In the genomic region with DNA sequence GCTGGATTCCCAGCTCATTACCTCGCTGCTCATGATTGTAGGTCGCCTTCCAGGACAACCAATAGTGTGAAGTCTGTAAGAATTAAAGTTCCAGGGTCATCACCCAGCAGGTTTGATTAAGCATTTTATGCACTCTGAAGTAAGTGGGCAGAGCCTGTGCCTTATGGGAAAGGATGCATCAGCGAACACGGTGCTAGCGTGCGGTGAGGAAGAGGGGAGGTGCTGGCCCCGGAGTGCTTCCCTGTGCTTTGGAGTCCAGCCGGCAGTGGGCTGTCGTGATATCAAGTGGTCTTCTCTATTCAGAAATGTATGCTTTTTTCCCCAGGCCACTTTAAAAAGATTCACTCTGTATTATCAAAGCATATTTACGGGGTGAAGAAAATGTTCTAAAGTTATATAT, we compare ENCODE assay signal across 17 cellular contexts. TPM values are rescaled to one million over a fixed set of nuclear protein-coding genes. Genes with fewer than 3 reads are reported as not detected.
DNase-seq lines count a peak whose midpoint lies in the region; ATAC-seq, FAIRE-seq and TF ChIP-seq lines count a peak whose summit lies in the region.
"Had no signal": no experiment of that assay in that cellular context is flagged by ENCODE, and none has a peak within 500 bp of the region (broad histone marks: within the 10 kb centered on the region; RNA-seq: fewer than 3 reads in every experiment).

No MANE protein-coding gene starts in this region.

- no TSS peak for BruUV-seq in GM12878 (replicated peaks; lab: Mats Ljungman, UMichigan)

- in situ Hi-C loops in Caki2 (cut with HindIII; ENCODE audit: low pct_unique_long_range_greater_than_20kb, low sequenced_read_pairs) = no loop called here
- in situ Hi-C loops in GM12878 (cut with MboI) = no loop called here

- no peaks in the 10 kb centered on the region for H3K9me3 Mint-ChIP-seq in T-cell
- H3K9me3 Mint-ChIP-seq: CD8-positive, alpha-beta T cell; GM23338 had no signal

- H3K79me2 ChIP-seq in GM12878 (ENCODE audit: control insufficient read depth, insufficient read depth, low read length) = peaks cover 76% of the 10 kb centered on the region

- H2AK5ac ChIP-seq in mesenchymal stem cell (ENCODE audit: low read length, severe bottlenecking) = no peak overlapping the region

- H3K4me2 ChIP-seq in GM12878 (ENCODE audit: control insufficient read depth, insufficient read depth) (no peak overlapping the region), mesenchymal stem cell (ENCODE audit: low read length, poor library complexity, severe bottlenecking) (no peak overlapping the region)
- H3K4me2 ChIP-seq: GM23338 had no signal

- ATAC-seq in GM12878 (no peak), HG02678 (IDR thresholded peaks at IDR 0.05; ENCODE audit: unreplicated experiment) (no peak), T-cell (replicated peaks in 1 of 4) (no peak)
- ATAC-seq: CD8-positive, alpha-beta T cell had no signal

- no peak overlapping the region for H2BK120ac ChIP-seq in mesenchymal stem cell (ENCODE audit: low read depth, low read length)

- H3K4me3 ChIP-seq in GM12878 (no peak overlapping the region), mesenchymal stem cell (ENCODE audit: insufficient read depth in 1 of 2, low read depth in 1 of 2, low read length in 2 of 2) (no peak overlapping the region)
- H3K4me3 ChIP-seq: GM23338 had no signal

- intact Hi-C loops in GM12878 (cut with micrococcal nuclease; ENCODE audit: unreplicated experiment) = no loop called here

- peaks cover 92% of the 10 kb centered on the region for H3K4me1 ChIP-seq in GM12878 (ENCODE audit: control insufficient read depth, insufficient read depth, low read length)
- H3K4me1 ChIP-seq in mesenchymal stem cell (ENCODE audit: control insufficient read depth, insufficient read depth, low read depth, low read length) = peaks cover 19% of the 10 kb centered on the region
- H3K4me1 ChIP-seq: BE2C had no signal

- H3K27ac ChIP-seq in GM12878 (ENCODE audit: control insufficient read depth, insufficient read depth) = peak overlapping the region; percentile 100
- H3K27ac ChIP-seq in mesenchymal stem cell (ENCODE audit: low read length, poor library complexity, severe bottlenecking) = no peak overlapping the region

- H3K4ac ChIP-seq in mesenchymal stem cell (ENCODE audit: low read depth in 1 of 2, low read length in 2 of 2) = no peak overlapping the region

- CTCF ChIA-PET in GM12878 (lab: Yijun Ruan, JAX) (interaction anchor here (0.8 to 7.3 kb wide), 13 partner anchors 9 to 92 kb away, joined by 3 to 94 read pairs (median 5); no protein-coding TSS in a partner anchor), T-cell (lab: Charles Lee) (no interaction called here)

- no peak overlapping the region for H4K91ac ChIP-seq in mesenchymal stem cell (ENCODE audit: low read length)

- H3K9me3 ChIP-seq in GM12878 (replicated peaks; ENCODE audit: control insufficient read depth, insufficient read depth, low read length) = no peaks in the 10 kb centered on the region
- H3K9me3 ChIP-seq in mesenchymal stem cell (ENCODE audit: control insufficient read depth, low read length) = no peaks in the 10 kb centered on the region
- H3K9me3 ChIP-seq: BE2C had no signal

- H3K27me3 Mint-ChIP-seq in T-cell = no peaks in the 10 kb centered on the region

- SMC1A ChIA-PET in GM12878 (lab: Charles Lee; ENCODE audit: uncharacterized antibody, unreplicated experiment) = interaction anchor here (0.9 to 14.6 kb wide), 25 partner anchors 8 to 184 kb away, joined by 3 to 221 read pairs (median 7); a partner anchor contains a TSS

- H3K27me3 ChIP-seq in GM12878 (replicated peaks in 1 of 2; ENCODE audit: control insufficient read depth in 2 of 2, insufficient read depth in 2 of 2, low read length in 1 of 2) = no peaks in the 10 kb centered on the region
- no peaks in the 10 kb centered on the region for H3K27me3 ChIP-seq in mesenchymal stem cell (ENCODE audit: control insufficient read depth in 1 of 2, insufficient read depth in 1 of 2, low read length in 2 of 2)
- H3K27me3 ChIP-seq: BE2C had no signal

- no peak for TF ChIP-seq EP300 in GM12878 (IDR thresholded peaks at IDR 0.05; ENCODE audit: borderline replicate concordance in 1 of 2, control insufficient read depth in 1 of 2, low read depth in 2 of 2, low read length in 2 of 2)

- no peak for TF ChIP-seq RAD21 in GM12878 (IDR thresholded peaks at IDR 0.05; ENCODE audit: insufficient read depth, low read depth, low read length)

- H2BK12ac ChIP-seq in mesenchymal stem cell (ENCODE audit: low read length in 2 of 2) = no peak overlapping the region

- DNase-seq in Caki2 (ENCODE audit: low read depth) (peak; percentile 35), GM12878 (ENCODE audit: low read depth, low spot score) (no peak), mesenchymal stem cell (no peak), NCI-H1092 (lab: John Stamatoyannopoulos, UW) (no peak), T-cell (no peak)
- DNase-seq in activated CD4-positive, CD25-positive, alpha-beta regulatory T cell treated with anti-CD3 and anti-CD28 coated beads, Interleukin-2, amount 50 U/mL, for 72 hours = no peak
- DNase-seq: BE2C; CD8-positive, alpha-beta T cell; COR-L47; DND-41; H9 had no signal

- H3K4me3 Mint-ChIP-seq in T-cell = no peak overlapping the region
- H3K4me3 Mint-ChIP-seq: CD14-positive monocyte; CD8-positive, alpha-beta T cell; GM23338; H9 had no signal

- no peak overlapping the region for H3K18ac ChIP-seq in mesenchymal stem cell (ENCODE audit: low read depth in 1 of 2, low read length in 2 of 2)

- H2BK5ac ChIP-seq in mesenchymal stem cell (ENCODE audit: low read depth, low read length, poor library complexity, severe bottlenecking) = no peak overlapping the region

- peaks cover 19 to 36% of the 10 kb centered on the region in 2 experiments for H3K36me3 ChIP-seq in GM12878 (ENCODE audit: control insufficient read depth in 2 of 2, insufficient read depth in 2 of 2, low read length in 1 of 2)
- H3K36me3 ChIP-seq in mesenchymal stem cell (ENCODE audit: control insufficient read depth in 1 of 2, insufficient read depth in 2 of 2, low read depth in 1 of 2, low read length in 2 of 2) = peaks cover 7 to 13% of the 10 kb centered on the region in 2 experiments
- H3K36me3 ChIP-seq: BE2C had no signal

- no peak overlapping the region for H3K27ac Mint-ChIP-seq in T-cell
- H3K27ac Mint-ChIP-seq: CD8-positive, alpha-beta T cell; GM23338 had no signal

- H3K9ac ChIP-seq in GM12878 (ENCODE audit: control insufficient read depth, insufficient read depth, low read length) = no peak overlapping the region
- no peak overlapping the region for H3K9ac ChIP-seq in mesenchymal stem cell (ENCODE audit: low read length)

- H2AFZ ChIP-seq in GM12878 (ENCODE audit: control insufficient read depth, low read depth, low read length) (no peak overlapping the region), mesenchymal stem cell (ENCODE audit: low read depth, low read length) (no peak overlapping the region)
- H2AFZ ChIP-seq: GM23338 had no signal

- no peak for FAIRE-seq in GM12878 (lab: Jason Lieb, UNC)
- FAIRE-seq: A204.1, GM18507, HTR-8/SVneo had no signal

- WGBS in GM12878 (ENCODE audit: insufficient coverage, insufficient replicate concordance, low lambda C conversion rate, missing lambda C conversion rate) = 88% methylated on average over 10 of the region's 10 CpGs
- 89% methylated on average over 10 of the region's 10 CpGs for WGBS in mesenchymal stem cell

- no peak for TF ChIP-seq POLR2A in GM12878 (IDR thresholded peaks at IDR 0.05; ENCODE audit: low read depth, low read length)

- POLR2A ChIA-PET in GM12878 (lab: Charles Lee) = interaction anchor here (1.1 to 7.2 kb wide), 11 partner anchors 10 to 88 kb away, joined by 3 to 227 read pairs (median 6); a partner anchor contains a TSS
- POLR2A ChIA-PET in T-cell (lab: Charles Lee) = no interaction called here

- peaks cover 11 to 22% (median 16%) of the 10 kb centered on the region in 3 donors for H3K4me1 Mint-ChIP-seq in T-cell

- RAD21 ChIA-PET in GM12878 (lab: Charles Lee; ENCODE audit: unreplicated experiment) = interaction anchor here (0.6 to 7.2 kb wide), 18 partner anchors 8 to 117 kb away, joined by 3 to 235 read pairs (median 8); a partner anchor contains a TSS

- no peak for TF ChIP-seq CTCF in GM12878 (IDR thresholded peaks at IDR 0.05 in 2 of 3, conservative IDR thresholded peaks at IDR 0.05 in 1 of 3; ENCODE audit: control insufficient read depth in 2 of 3, extremely low read depth in 1 of 3, insufficient read depth in 1 of 3, low read depth in 3 of 3, low read length in 3 of 3)

- no peak overlapping the region for H3K23ac ChIP-seq in mesenchymal stem cell (ENCODE audit: low read length in 2 of 2)

- no peaks in the 10 kb centered on the region for H4K20me1 ChIP-seq in GM12878 (ENCODE audit: control insufficient read depth, insufficient read depth)

- H3K79me1 ChIP-seq in mesenchymal stem cell (replicated peaks; ENCODE audit: low read length, poor library complexity, severe bottlenecking) = peaks cover 31% of the 10 kb centered on the region

- H4K8ac ChIP-seq in mesenchymal stem cell (ENCODE audit: low read length) = peak overlapping the region; percentile 85

- peaks cover 26% of the 10 kb centered on the region for H3K36me3 Mint-ChIP-seq in T-cell

- H2BK15ac ChIP-seq in mesenchymal stem cell (ENCODE audit: low read depth, poor library complexity, severe bottlenecking) = no peak overlapping the region

- H3K14ac ChIP-seq in mesenchymal stem cell (ENCODE audit: low read length in 2 of 2) = no peak overlapping the region

TF ChIP-seq in GM12878, 131 proteins besides CTCF, POLR2A, EP300 and RAD21 (continues in another document):
- TF ChIP-seq TARDBP (IDR thresholded peaks at IDR 0.05; ENCODE audit: borderline replicate concordance) = no peak
- no peak for TF ChIP-seq LARP7 (IDR thresholded peaks at IDR 0.05)

RNA-seq across cellular contexts. Expression of a gene that starts 16.0 kb away (rescaled TPM):
- 6.0 and 23.8 TPM in 2 replicates for total RNA-seq in Caki2 (2014; rRNA removed; shearing (Covaris generic); ENCODE audit: low replicate concordance)
- total RNA-seq in GM12878 (2013; cell fraction: nucleolus; rRNA removed) = 632 and 708 TPM in 2 replicates
- total RNA-seq in GM12878 (2014; rRNA removed) (113 and 123 TPM in 2 replicates), GM12878 (2014; rRNA removed; fragmentation: Illumina TruSeq; extraction: Trizol) (80.6 and 83.3 TPM in 2 replicates), GM12878 (2021) (125 and 130 TPM in 2 replicates), T-cell (10 to 100 TPM; 32.0 to 52.4 (median 42.1) TPM)
- polyA plus RNA-seq in GM12878 (2011; ENCODE audit: low read depth) = 128 TPM
- polyA plus RNA-seq in GM12878 (2011; rRNA removed) (78.9 and 80.1 TPM in 2 replicates), GM12878 (2014; fragmentation: Illumina TruSeq; extraction: Trizol) (87.9 and 101 TPM in 2 replicates), GM12878 (2014; fragmentation: Nextera tagmentation; extraction: Ambion mirVana) (10 to 100 TPM; 93.4 to 99.7 TPM), GM12878 (2014; rRNA removed) (138 and 147 TPM in 2 replicates), GM12878 (2016; fragmentation: Nextera tagmentation; extraction: Ambion mirVana) (100 to 1,000 TPM; 150 to 156 TPM)
- polyA plus RNA-seq in GM12878 (2011; cell fraction: cytosol; rRNA removed) = 109 and 115 TPM in 2 replicates
- polyA plus RNA-seq in GM12878 (2011; cell fraction: nucleus; rRNA removed) = 359 and 389 TPM in 2 replicates
- polyA plus RNA-seq in GM12878 (2012) = 121 and 164 TPM in 2 replicates
- polyA minus RNA-seq in GM12878 (2011; rRNA and poly(A)+ RNA removed) = 84.5 and 84.7 TPM in 2 replicates
- polyA minus RNA-seq in GM12878 (2011; cell fraction: cytosol; rRNA and poly(A)+ RNA removed) = 15.5 and 16.8 TPM in 2 replicates
- 118 and 156 TPM in 2 replicates for polyA minus RNA-seq in GM12878 (2011; cell fraction: nucleus; rRNA and poly(A)+ RNA removed)
- polyA plus RNA-seq in mesenchymal stem cell (2013, experiment 1 of 2) = 27.0 TPM
- polyA plus RNA-seq in mesenchymal stem cell (2013, experiment 2 of 2) = 27.3 TPM
